10 cellular contexts compared by ENCODE assay signal in the genomic region with DNA sequence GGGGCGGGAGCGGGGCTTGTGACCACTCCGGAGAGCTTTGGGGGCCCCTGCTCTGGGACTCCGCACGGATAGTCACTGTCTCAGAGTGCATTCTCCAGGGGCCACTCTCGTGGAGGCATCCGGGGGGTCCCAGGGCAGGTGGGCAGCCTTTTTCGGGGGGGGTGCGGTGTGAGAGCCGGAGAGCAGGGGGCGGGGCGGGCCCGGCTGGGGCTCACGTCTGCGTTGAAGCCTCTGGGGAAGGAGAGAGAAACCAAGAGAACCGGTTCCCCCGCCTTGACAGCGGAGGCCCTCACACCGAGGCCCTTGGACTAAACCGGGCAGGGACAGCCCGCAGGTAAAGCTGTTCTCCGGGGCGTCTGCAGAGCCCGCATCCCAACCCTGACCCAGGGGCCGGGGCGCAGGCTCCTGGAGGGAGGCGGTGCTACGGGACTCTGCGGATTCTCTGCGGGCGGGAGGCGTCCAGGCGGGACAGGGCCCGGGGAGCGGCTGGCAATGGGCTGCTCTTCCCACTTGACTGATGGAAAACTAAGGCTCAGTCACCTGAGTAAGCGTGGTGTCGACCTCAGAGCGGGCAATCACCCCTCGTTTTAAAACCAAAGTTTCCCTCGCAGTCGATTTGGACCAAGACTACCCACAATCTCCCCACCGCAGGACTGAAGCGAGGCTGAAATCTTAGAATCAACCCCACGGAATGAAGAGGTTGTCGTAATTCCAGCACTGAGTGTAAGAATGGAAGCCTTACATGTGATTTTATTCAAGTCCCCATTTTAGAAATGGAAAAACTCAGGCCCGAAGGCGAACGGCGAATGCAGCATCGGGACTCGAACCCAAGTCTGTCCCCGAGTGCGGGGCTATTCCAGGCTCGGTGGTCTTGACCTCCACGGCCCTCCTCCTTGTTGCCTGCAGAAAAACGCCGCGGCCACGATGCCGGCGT. TPM values are rescaled to one million over a fixed set of nuclear protein-coding genes. Genes with fewer than 3 reads are reported as not detected.
DNase-seq lines count a peak whose midpoint lies in the region; ATAC-seq and TF ChIP-seq lines count a peak whose summit lies in the region.
"Had no signal": no experiment of that assay in that cellular context is flagged by ENCODE, and none has a peak within 500 bp of the region (broad histone marks: within the 10 kb centered on the region; RNA-seq: fewer than 3 reads in every experiment).

No MANE protein-coding gene starts in this region.

- DNase-seq in CD8-positive, alpha-beta T cell = no peak
- DNase-seq in HuH-7.5 (ENCODE audit: low spot score) = peak; percentile 69
- no peak for DNase-seq in mammary epithelial cell
- DNase-seq in nephron progenitor cell = peak; percentile 15
- DNase-seq in adrenal gland = no peak
- DNase-seq in hippocampal formation (lab: John Stamatoyannopoulos, UW) = no peak
- DNase-seq in RPMI8226 = no peak
- DNase-seq: NCI-H187 had no signal

- H3K9me3 Mint-ChIP-seq in CD8-positive, alpha-beta T cell = no peaks in the 10 kb centered on the region
- H3K9me3 Mint-ChIP-seq in nephron progenitor cell = no peaks in the 10 kb centered on the region

- H3K36me3 Mint-ChIP-seq in CD8-positive, alpha-beta T cell = peaks cover 2% of the 10 kb centered on the region
- no peaks in the 10 kb centered on the region for H3K36me3 Mint-ChIP-seq in nephron progenitor cell (ENCODE audit: low read depth)

- H3K27me3 ChIP-seq in CD8-positive, alpha-beta T cell (ENCODE audit: insufficient read depth, low read length) = peaks cover 13% of the 10 kb centered on the region
- peaks cover 32% of the 10 kb centered on the region for H3K27me3 ChIP-seq in mammary epithelial cell (ENCODE audit: insufficient read depth, low read length)
- H3K27me3 ChIP-seq in adrenal gland = peaks cover 47% of the 10 kb centered on the region

- peak overlapping the region; percentile 56 for H3K4me3 ChIP-seq in CD8-positive, alpha-beta T cell (ENCODE audit: low read depth, low read length)
- no peak overlapping the region for H3K4me3 ChIP-seq in mammary epithelial cell (replicated peaks in 1 of 3; ENCODE audit: insufficient read depth in 1 of 3, low read depth in 2 of 3, low read length in 3 of 3)
- peak overlapping the region in 1 of 4 donors; percentile 36 for H3K4me3 ChIP-seq in adrenal gland
- H3K4me3 ChIP-seq: smooth muscle cell had no signal

- no peak overlapping the region for H3K27ac Mint-ChIP-seq in CD8-positive, alpha-beta T cell
- H3K27ac Mint-ChIP-seq in nephron progenitor cell = no peak overlapping the region

- no peak for TF ChIP-seq POLR2A in adrenal gland (IDR thresholded peaks at IDR 0.05)

- in situ Hi-C loops in mammary epithelial cell (cut with MboI; ENCODE audit: low sequenced_read_pairs in 2 of 2) = no loop called here

- CTCF ChIA-PET in CD8-positive, alpha-beta T cell (lab: Charles Lee) = interaction anchor here (1.6 to 12.2 kb wide), 3 partner anchors 16 to 265 kb away, joined by 4 to 226 read pairs (median 180); no protein-coding TSS in a partner anchor
- CTCF ChIA-PET in mammary epithelial cell (lab: Charles Lee; ENCODE audit: low non-redundant PET) = no interaction called here

- H2AFZ ChIP-seq in mammary epithelial cell (ENCODE audit: low read depth, low read length) = no peak overlapping the region

- H3K27ac ChIP-seq in CD8-positive, alpha-beta T cell (ENCODE audit: low read depth, low read length) = no peak overlapping the region
- H3K27ac ChIP-seq in mammary epithelial cell (ENCODE audit: insufficient read depth, low read depth, low read length) = no peak overlapping the region
- H3K27ac ChIP-seq in adrenal gland = no peak overlapping the region

- no peak for TF ChIP-seq CTCF in CD8-positive, alpha-beta T cell (IDR thresholded peaks at IDR 0.05)
- no peak for TF ChIP-seq CTCF in mammary epithelial cell (conservative IDR thresholded peaks at IDR 0.05 in 1 of 2, IDR thresholded peaks at IDR 0.05 in 1 of 2; ENCODE audit: extremely low read depth in 1 of 2, insufficient read depth in 1 of 2, low read depth in 1 of 2, low read length in 2 of 2)
- TF ChIP-seq CTCF in nephron progenitor cell (IDR thresholded peaks at IDR 0.05) = no peak
- TF ChIP-seq CTCF in adrenal gland (IDR thresholded peaks at IDR 0.05) = no peak

- no peak overlapping the region for H3K9ac ChIP-seq in mammary epithelial cell (ENCODE audit: insufficient read depth, low read length)

- H3K4me1 Mint-ChIP-seq in CD8-positive, alpha-beta T cell (ENCODE audit: low read depth) = peaks cover 32% of the 10 kb centered on the region
- peaks cover 16% of the 10 kb centered on the region for H3K4me1 Mint-ChIP-seq in nephron progenitor cell

- no peaks in the 10 kb centered on the region for H3K9me3 ChIP-seq in CD8-positive, alpha-beta T cell (ENCODE audit: low read length)
- H3K9me3 ChIP-seq in mammary epithelial cell (replicated peaks; ENCODE audit: insufficient read depth, low read length) (no peaks in the 10 kb centered on the region), adrenal gland (replicated peaks in 1 of 3) (no peaks in the 10 kb centered on the region)

- H3K4me3 Mint-ChIP-seq in CD8-positive, alpha-beta T cell = peak overlapping the region; percentile 89
- H3K4me3 Mint-ChIP-seq in nephron progenitor cell = peak overlapping the region; percentile 38

- intact Hi-C loops in CD8-positive, alpha-beta T cell (cut with DNase I, micrococcal nuclease) = no loop called here
- intact Hi-C loops in mammary epithelial cell (cut with micrococcal nuclease) (no loop called here), adrenal gland (cut with DNase I) (loop anchor here in 1 of 2 donors (5.0 kb wide), 1 partner anchor 141 kb away; no protein-coding TSS in a partner anchor)

- no peaks in the 10 kb centered on the region for H3K36me3 ChIP-seq in CD8-positive, alpha-beta T cell (ENCODE audit: insufficient read depth, low read length)
- H3K36me3 ChIP-seq in mammary epithelial cell (ENCODE audit: insufficient read depth, low read length) (no peaks in the 10 kb centered on the region), adrenal gland (replicated peaks in 1 of 2) (no peaks in the 10 kb centered on the region)

- dilution Hi-C loops in mammary epithelial cell (cut with HindIII; ENCODE audit: low sequenced_read_pairs) = no loop called here

- peaks cover 49% of the 10 kb centered on the region for H3K4me1 ChIP-seq in CD8-positive, alpha-beta T cell (ENCODE audit: insufficient read depth, low read length)
- H3K4me1 ChIP-seq in mammary epithelial cell (ENCODE audit: insufficient read depth, low read length) (peaks cover 28% of the 10 kb centered on the region), adrenal gland (replicated peaks in 1 of 2) (peaks cover 30 to 48% of the 10 kb centered on the region in 2 donors)

- H4K20me1 ChIP-seq in mammary epithelial cell (ENCODE audit: insufficient read depth, low read length) = no peaks in the 10 kb centered on the region

- POLR2A ChIA-PET in CD8-positive, alpha-beta T cell (lab: Charles Lee) = interaction anchor here (0.6 to 6.8 kb wide), 3 partner anchors 15 to 93 kb away, joined by 3 to 115 read pairs (median 4); a partner anchor contains a TSS

- 34% methylated on average over 15 of the region's 61 CpGs for WGBS in mammary epithelial cell (ENCODE audit: low coverage, missing lambda C conversion rate)
- WGBS in adrenal gland, 4 donors = 7 to 17% (median 8%) methylated on average over 26 to 61 of the region's 61 CpGs

- no peaks in the 10 kb centered on the region for H3K79me2 ChIP-seq in mammary epithelial cell (ENCODE audit: insufficient read depth, low read length)

- no peak for ATAC-seq in CD8-positive, alpha-beta T cell
- no peak for ATAC-seq in HG02970 (IDR thresholded peaks at IDR 0.05; ENCODE audit: low FRiP score, unreplicated experiment)

- H3K27me3 Mint-ChIP-seq in CD8-positive, alpha-beta T cell (ENCODE audit: low read depth) = peaks cover 12% of the 10 kb centered on the region
- peaks cover 100% of the 10 kb centered on the region for H3K27me3 Mint-ChIP-seq in nephron progenitor cell (ENCODE audit: low read depth, poor library complexity)

- BruUV-seq in mammary epithelial cell (replicated peaks; lab: Mats Ljungman, UMichigan) = no TSS peak

- H3K4me2 ChIP-seq in mammary epithelial cell (ENCODE audit: insufficient read depth, low read depth, low read length) = peak overlapping the region; percentile 62

RNA-seq across cellular contexts. Expression of a gene that starts 49.6 kb away (rescaled TPM):
- total RNA-seq in CD8-positive, alpha-beta T cell = 10 to 100 TPM; 61.0 to 71.1 TPM
- total RNA-seq in mammary epithelial cell (100 to 1,000 TPM in 1 of 2 donors, 10 to 100 TPM in 1; 96.4 to 124 TPM), adrenal gland (100 to 1,000 TPM in 1 of 8 donors, 10 to 100 TPM in 7; 55.5 to 113 (median 72.6) TPM)
- polyA plus RNA-seq in mammary epithelial cell (83.9 TPM), adrenal gland (100 to 1,000 TPM in 2 of 3 donors, 10 to 100 TPM in 1; 82.6 to 135 (median 135) TPM)
- polyA minus RNA-seq in mammary epithelial cell = 51.2 TPM

Comparison
In these comparisons a context has a peak if more than half of its experiments do, and no peak if none do; other contexts are left out.
1. DNase-seq: peak in HuH-7.5 (single experiment) and nephron progenitor cell (single experiment); none in CD8-positive, alpha-beta T cell (0 of 7), mammary epithelial cell (single experiment), adrenal gland (0 of 7), hippocampal formation (0 of 2) and RPMI8226 (single experiment).